In genomic region chr16:29170393-29171239, GRCh38 we compare ENCODE assay signal across 21 cellular contexts.
A peak's percentile ranks its signal among the peaks of the same experiment; 100 is the strongest.
DNase-seq lines count a peak whose midpoint lies in the region; ATAC-seq, FAIRE-seq and TF ChIP-seq lines count a peak whose summit lies in the region.
"Had no signal": no experiment of that assay in that cellular context is flagged by ENCODE, and none has a peak within 500 bp of the region (broad histone marks: within the 10 kb centered on the region; RNA-seq: fewer than 3 reads in every experiment).

No MANE protein-coding gene starts in this region.

- H3K4me1 Mint-ChIP-seq in mesothelial cell of epicardium = peaks cover 4% of the 10 kb centered on the region

- DNase-seq in NCI-H1694 treated with DMSO at 0.1 percent for 48 hours (lab: John Stamatoyannopoulos, UW) = peak; percentile 69
- peak; percentile 33 for DNase-seq in fibroblast of villous mesenchyme (ENCODE audit: low read depth)
- no peak for DNase-seq in mesothelial cell of epicardium (ENCODE audit: low spot score in 2 of 2, unreplicated experiment in 2 of 2)
- no peak for DNase-seq in urothelium cell line (ENCODE audit: low spot score)
- DNase-seq in globus pallidus (ENCODE audit: low spot score) = no peak
- DNase-seq in GM10266 (ENCODE audit: extremely low spot score) = no peak
- DNase-seq: activated CD4-positive, alpha-beta T cell treated with anti-CD3 and anti-CD28 coated beads, Interleukin-2, amount 50 U/mL, for 1 hour; activated CD8-positive, alpha-beta memory T cell treated with anti-CD3 and anti-CD28 coated beads, Interleukin-2, amount 50 U/mL, for 48 hours; activated gamma-delta T cell treated with Interleukin-2 at 50 U/mL for 16 hours; amygdala; C1 segment of cervical spinal cord; cerebellar nuclear complex; DMS153; effector memory CD4-positive, alpha-beta T cell; hypothalamus; NCI-H446; occipital lobe; stimulated activated CD4-positive, alpha-beta T cell treated with anti-CD3 and anti-CD28 coated beads, Interleukin-4, amount 100 ng/mL, for 24 hours; SW 1271 had no signal

- ATAC-seq in HG03432 (IDR thresholded peaks at IDR 0.05; ENCODE audit: unreplicated experiment) = no peak

- H3K27me3 Mint-ChIP-seq in mesothelial cell of epicardium (ENCODE audit: low read depth) = no peaks in the 10 kb centered on the region

- peaks cover 21% of the 10 kb centered on the region for H3K9me3 Mint-ChIP-seq in mesothelial cell of epicardium

- peak; percentile 65 for FAIRE-seq in urothelium cell line (lab: Jason Lieb, UNC)
- FAIRE-seq: keratinocyte had no signal

- no peak for TF ChIP-seq CTCF in fibroblast of villous mesenchyme (IDR thresholded peaks at IDR 0.05; ENCODE audit: insufficient read depth, low read depth, low read length)
- TF ChIP-seq CTCF in mesothelial cell of epicardium (IDR thresholded peaks at IDR 0.05; ENCODE audit: unreplicated experiment) = no peak
- no peak for TF ChIP-seq CTCF in GM10266 (IDR thresholded peaks at IDR 0.05; ENCODE audit: control insufficient read depth, insufficient read depth, low read depth, missing control alignments)

- no peak overlapping the region for H3K4me3 Mint-ChIP-seq in mesothelial cell of epicardium

- no peaks in the 10 kb centered on the region for H3K36me3 Mint-ChIP-seq in mesothelial cell of epicardium

- H3K4me3 ChIP-seq in fibroblast of villous mesenchyme (ENCODE audit: low read depth, low read length) = no peak overlapping the region

- H3K27ac Mint-ChIP-seq in mesothelial cell of epicardium = peak overlapping the region; percentile 82

Comparison
In these comparisons a context has a peak if more than half of its experiments do, and no peak if none do; other contexts are left out.
1. DNase-seq: peak in NCI-H1694 treated with DMSO at 0.1 percent for 48 hours (single experiment) and fibroblast of villous mesenchyme (single experiment); none in mesothelial cell of epicardium (0 of 2), urothelium cell line (single experiment), globus pallidus (single experiment) and GM10266 (single experiment).